Comparison of ENCODE assay signal across 23 cellular contexts in genomic region chr2:40034801-40035200, GRCh38.
"Had no signal": no experiment of that assay in that cellular context is flagged by ENCODE, and none has a peak within 500 bp of the region (broad histone marks: within the 10 kb centered on the region; RNA-seq: fewer than 3 reads in every experiment).

No MANE protein-coding gene starts in this region.

- H3K9ac ChIP-seq: parathyroid adenoma had no signal

- H3K36me3 Mint-ChIP-seq: activated CD4-positive, alpha-beta memory T cell treated with anti-CD3 and anti-CD28 coated beads for 36 hours; stimulated activated naive B cell treated with anti-CD40 and anti-IgM and Interleukin-4, amounts not matched to agents 10 μg/mL and 1 μg/mL and 100 μg/mL, for 72 hours had no signal

- H3K36me3 ChIP-seq: cardiac muscle cell, gastrocnemius medialis, uterus had no signal

- H3K27ac ChIP-seq: cardiac muscle cell, gastrocnemius medialis, parathyroid adenoma, uterus had no signal

- H3K4me2 ChIP-seq: smooth muscle cell had no signal

- H3K4me1 Mint-ChIP-seq: activated naive CD8-positive, alpha-beta T cell treated with anti-CD3 and anti-CD28 coated beads, Interleukin-2, amount 10 ng/mL, durations not matched to agents 7 days and 5 days; nephron progenitor cell had no signal

- DNase-seq: activated CD4-positive, alpha-beta memory T cell treated with anti-CD3 and anti-CD28 coated beads for 36 hours; activated CD4-positive, alpha-beta T cell treated with anti-CD3 and anti-CD28 coated beads for 4 hours; activated CD4-positive, CD25-positive, alpha-beta regulatory T cell; activated effector memory CD4-positive, alpha-beta T cell treated with Interleukin-2 at 50 U/mL for 16 hours; activated naive CD4-positive, alpha-beta T cell treated with anti-CD3 and anti-CD28 coated beads for 36 hours; activated naive CD8-positive, alpha-beta T cell treated with anti-CD3 and anti-CD28 coated beads, Interleukin-2, amount 10 ng/mL, durations not matched to agents 7 days and 5 days; activated T-cell treated with anti-CD3 and anti-CD28 coated beads, Interleukin-2, amount 50 U/mL, for 72 hours; erythroblast; gastrocnemius medialis; hypothalamus; left ventricle myocardium superior; nephron progenitor cell; right cardiac atrium; stimulated activated CD4-positive, alpha-beta T cell treated with anti-CD3 and anti-CD28 coated beads, Interleukin-15, amount 100 ng/mL, for 24 hours; stimulated activated CD4-positive, alpha-beta T cell treated with anti-CD3 and anti-CD28 coated beads, Interleukin-2, amount 100 ng/mL, for 48 hours; stimulated activated CD8-positive, alpha-beta memory T cell treated with anti-CD3 and anti-CD28 coated beads, Interleukin-4, amount 100 ng/mL, for 48 hours; stimulated activated naive B cell treated with anti-CD40 and anti-IgM and Interleukin-4, amounts not matched to agents 10 μg/mL and 1 μg/mL and 100 μg/mL, for 72 hours; T-helper 9 cell; trophoblast cell; uterus had no signal

- H3K79me2 ChIP-seq: parathyroid adenoma had no signal

- H3K9me3 ChIP-seq: gastrocnemius medialis, uterus had no signal

- H3K27me3 Mint-ChIP-seq: activated CD4-positive, alpha-beta memory T cell treated with anti-CD3 and anti-CD28 coated beads for 36 hours; activated naive CD8-positive, alpha-beta T cell treated with anti-CD3 and anti-CD28 coated beads, Interleukin-2, amount 10 ng/mL, durations not matched to agents 7 days and 5 days; stimulated activated naive B cell treated with anti-CD40 and anti-IgM and Interleukin-4, amounts not matched to agents 10 μg/mL and 1 μg/mL and 100 μg/mL, for 72 hours had no signal

- H3K9me3 Mint-ChIP-seq: activated CD4-positive, alpha-beta memory T cell treated with anti-CD3 and anti-CD28 coated beads for 36 hours; activated naive CD8-positive, alpha-beta T cell treated with anti-CD3 and anti-CD28 coated beads, Interleukin-2, amount 10 ng/mL, durations not matched to agents 7 days and 5 days had no signal

- H3K27ac Mint-ChIP-seq: activated CD4-positive, alpha-beta memory T cell treated with anti-CD3 and anti-CD28 coated beads for 36 hours; activated naive CD4-positive, alpha-beta T cell treated with anti-CD3 and anti-CD28 coated beads for 36 hours; activated naive CD8-positive, alpha-beta T cell treated with anti-CD3 and anti-CD28 coated beads, Interleukin-2, amount 10 ng/mL, durations not matched to agents 7 days and 5 days; activated T-cell treated with anti-CD3 and anti-CD28 coated beads, Interleukin-2, amount 50 U/mL, for 72 hours; nephron progenitor cell; stimulated activated naive B cell treated with anti-CD40 and anti-IgM and Interleukin-4, amounts not matched to agents 10 μg/mL and 1 μg/mL and 100 μg/mL, for 72 hours had no signal

- ATAC-seq: activated T-cell treated with anti-CD3 and anti-CD28 coated beads, Interleukin-2, amount 50 U/mL, for 72 hours; gastrocnemius medialis; left ventricle myocardium superior; right cardiac atrium; stimulated activated naive B cell treated with anti-CD40 and anti-IgM and Interleukin-4, amounts not matched to agents 10 μg/mL and 1 μg/mL and 100 μg/mL, for 72 hours had no signal

- H3K4me3 ChIP-seq: cardiac muscle cell, gastrocnemius medialis, smooth muscle cell, uterus had no signal

- H3K4me3 Mint-ChIP-seq: activated CD4-positive, alpha-beta memory T cell treated with anti-CD3 and anti-CD28 coated beads for 36 hours; activated naive CD4-positive, alpha-beta T cell treated with anti-CD3 and anti-CD28 coated beads for 36 hours; activated naive CD8-positive, alpha-beta T cell treated with anti-CD3 and anti-CD28 coated beads, Interleukin-2, amount 10 ng/mL, durations not matched to agents 7 days and 5 days; activated T-cell treated with anti-CD3 and anti-CD28 coated beads, Interleukin-2, amount 50 U/mL, for 72 hours; nephron progenitor cell; stimulated activated naive B cell treated with anti-CD40 and anti-IgM and Interleukin-4, amounts not matched to agents 10 μg/mL and 1 μg/mL and 100 μg/mL, for 72 hours had no signal

- H3K27me3 ChIP-seq: cardiac muscle cell, gastrocnemius medialis, uterus had no signal

- H2AFZ ChIP-seq: parathyroid adenoma had no signal

- H3K4me1 ChIP-seq: gastrocnemius medialis, parathyroid adenoma, uterus had no signal
